8 cellular contexts compared by ENCODE assay signal in the genomic region with DNA sequence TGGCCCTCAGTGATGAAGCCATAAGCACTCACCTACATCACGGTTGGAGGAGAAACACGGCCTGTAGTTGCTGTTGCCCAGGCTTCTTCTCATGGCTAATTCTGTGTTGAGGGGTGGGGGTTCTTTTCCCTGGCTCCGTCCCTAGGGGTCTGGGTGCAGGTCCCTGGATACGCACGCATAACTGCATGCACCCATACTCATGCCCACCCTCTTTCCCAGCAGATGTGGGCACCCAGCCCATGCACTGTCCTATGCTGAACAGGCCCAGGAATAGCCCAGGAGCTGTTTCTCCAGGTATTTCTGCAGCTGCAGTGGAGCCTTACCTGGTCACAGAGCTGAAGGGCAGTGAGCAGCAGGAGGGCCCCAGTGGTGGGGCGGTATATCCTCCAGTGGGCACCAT. TPM values are rescaled to one million over a fixed set of nuclear protein-coding genes. Genes with fewer than 3 reads are reported as not detected.
"Had no signal": no experiment of that assay in that cellular context is flagged by ENCODE, and none has a peak within 500 bp of the region (broad histone marks: within the 10 kb centered on the region; RNA-seq: fewer than 3 reads in every experiment).

No MANE protein-coding gene starts in this region.

- DNase-seq: IMR-90, KBM-7, KG1 had no signal

- H3K27ac ChIP-seq: HL-60 had no signal

- H3K4me3 ChIP-seq: K562 had no signal

- H3K36me3 Mint-ChIP-seq: IgD-negative memory B cell had no signal

- H3K9me3 Mint-ChIP-seq: IgD-negative memory B cell had no signal

- H3K4me3 Mint-ChIP-seq: IgD-negative memory B cell had no signal

- H3K27ac Mint-ChIP-seq: IgD-negative memory B cell had no signal

- ATAC-seq: HepG2, K562 had no signal

RNA-seq across cellular contexts. Expression of gene ST6GALNAC1, which starts 18.1 kb away (rescaled TPM):
- total RNA-seq: HepG2, HT1080, IMR-90 had no signal
- polyA plus RNA-seq: HepG2, IMR-90 had no signal

RNA-seq across cellular contexts. Expression of gene ST6GALNAC2, which starts 39.8 kb away (rescaled TPM):
- total RNA-seq: HT1080, IMR-90, K562 had no signal
